In the genomic region with DNA sequence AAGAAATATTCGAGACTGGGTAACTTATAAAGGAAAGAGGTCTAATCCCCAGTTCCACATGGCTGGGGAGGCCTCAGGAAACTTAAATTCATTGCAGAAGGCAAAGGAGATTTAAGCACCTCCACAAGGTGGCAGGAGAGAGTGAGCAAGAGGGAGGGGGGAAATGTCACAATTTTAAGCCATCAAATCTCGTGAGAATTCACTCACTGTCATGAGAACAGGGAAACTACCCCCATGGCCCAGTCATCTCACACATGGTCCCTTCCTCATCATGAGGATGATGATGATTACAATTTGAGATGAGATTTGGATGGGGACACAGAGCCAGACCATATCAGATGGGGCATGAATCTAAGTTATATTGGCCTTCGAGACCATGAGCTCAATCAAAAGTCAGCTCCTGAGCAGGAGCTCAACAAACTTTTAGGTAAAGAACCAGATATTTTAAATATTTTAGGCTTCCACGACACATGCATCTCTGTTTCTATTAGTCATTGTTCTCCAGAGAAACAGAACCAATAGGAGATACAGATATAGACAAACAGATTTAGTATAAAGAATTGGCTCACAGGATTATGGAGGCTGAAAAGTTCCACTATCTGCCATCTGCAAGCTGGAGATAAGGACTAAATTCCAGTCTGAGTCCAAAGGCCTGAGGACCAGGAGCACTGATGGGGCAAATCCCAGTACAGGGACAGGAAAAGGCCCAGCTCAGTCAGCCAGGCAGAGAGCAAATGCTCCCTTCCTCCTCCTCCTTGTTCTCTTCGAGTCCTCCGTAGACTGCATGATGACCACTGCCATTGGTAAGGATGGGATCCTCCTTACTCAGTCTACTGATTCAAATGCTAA, we compare ENCODE assay signal across 8 cellular contexts. TPM values are rescaled to one million over a fixed set of nuclear protein-coding genes. Genes with fewer than 3 reads are reported as not detected.
DNase-seq lines count a peak whose midpoint lies in the region; ATAC-seq and TF ChIP-seq lines count a peak whose summit lies in the region.

No MANE protein-coding gene starts in this region.

- 85% methylated on average over 6 of the region's 6 CpGs for WGBS in SK-N-SH (ENCODE audit: low lambda C conversion rate)
- 72 to 82% (median 75%) methylated on average over 6 of the region's 6 CpGs for WGBS in stomach, 5 donors

- no peaks in the 10 kb centered on the region for H3K9me3 ChIP-seq in SK-N-SH
- H3K9me3 ChIP-seq in stomach = no peaks in the 10 kb centered on the region

- H3K9me2 ChIP-seq in SK-N-SH = no peaks in the 10 kb centered on the region

- POLR2A ChIA-PET in SK-N-SH (lab: Yijun Ruan, JAX) = no interaction called here

- DNase-seq in SK-N-SH = no peak
- DNase-seq in NCI-H69 (lab: John Stamatoyannopoulos, UW) = peak; percentile 79
- peak; percentile 13 for DNase-seq in activated effector memory CD4-positive, alpha-beta T cell treated with Interleukin-2 at 50 U/mL for 16 hours
- DNase-seq in kidney tubule cell (ENCODE audit: low spot score) = peak; percentile 36
- no peak for DNase-seq in stomach
- no peak for DNase-seq in NCI-H1105 (lab: John Stamatoyannopoulos, UW)
- DNase-seq in islet precursor cell = no peak

- H3K27ac ChIP-seq in SK-N-SH (ENCODE audit: low read depth in 2 of 2, low read length in 1 of 2) (no peak overlapping the region), stomach (peak overlapping the region in 2 of 5 donors; percentile 2 to 20)

- peaks cover 4% of the 10 kb centered on the region for H3F3A ChIP-seq in SK-N-SH (replicated peaks; ENCODE audit: insufficient read depth)

- TF ChIP-seq POLR2A in stomach (IDR thresholded peaks at IDR 0.05) = no peak

- CTCF ChIA-PET in SK-N-SH (lab: Yijun Ruan, JAX) = interaction anchor here (0.6 to 3.1 kb wide), 7 partner anchors 15 to 240 kb away, joined by 3 to 17 read pairs (median 3); no protein-coding TSS in a partner anchor

- H3K9ac ChIP-seq in SK-N-SH = no peak overlapping the region

- H3K4me1 ChIP-seq in SK-N-SH (ENCODE audit: control insufficient read depth in 1 of 2, insufficient read depth in 2 of 2, low read depth in 1 of 2, low read length in 1 of 2) (peaks cover 0 to 5% of the 10 kb centered on the region in 2 experiments; a peak in 2 of 4 replicates), stomach (peaks cover 11 to 76% (median 45%) of the 10 kb centered on the region in 4 donors)

- no peaks in the 10 kb centered on the region for H3K36me3 ChIP-seq in SK-N-SH (replicated peaks in 1 of 2; ENCODE audit: control insufficient read depth in 1 of 2, insufficient read depth in 2 of 2, low read length in 1 of 2)
- H3K36me3 ChIP-seq in stomach = peaks cover 11 to 22% (median 18%) of the 10 kb centered on the region in 4 donors

- no peaks in the 10 kb centered on the region for H3K27me3 ChIP-seq in SK-N-SH (ENCODE audit: insufficient read depth)
- no peaks in the 10 kb centered on the region for H3K27me3 ChIP-seq in stomach

- TF ChIP-seq EP300 in SK-N-SH (IDR thresholded peaks at IDR 0.05; ENCODE audit: borderline replicate concordance in 1 of 2, low read depth in 1 of 2, low read length in 1 of 2) = no peak
- TF ChIP-seq EP300 in stomach (IDR thresholded peaks at IDR 0.05) = no peak

- H3K4me3 ChIP-seq in SK-N-SH (ENCODE audit: low read depth in 2 of 2, low read length in 1 of 2) = no peak overlapping the region
- no peak overlapping the region for H3K4me3 ChIP-seq in stomach

- TF ChIP-seq CTCF in SK-N-SH (IDR thresholded peaks at IDR 0.05) (peak; percentile 55), stomach (IDR thresholded peaks at IDR 0.05) (peak in 5 of 7 experiments; percentile 8 to 44 (median 30))

- intact Hi-C loops in stomach (cut with DNase I; ENCODE audit: low total_unique reads) = no loop called here

- peak; percentile 40; the same call in 1 of the 2 replicates for TF ChIP-seq RAD21 in SK-N-SH (IDR thresholded peaks at IDR 0.05; ENCODE audit: low read length)

- no peaks in the 10 kb centered on the region for H3K79me2 ChIP-seq in SK-N-SH (ENCODE audit: insufficient read depth)

- H4K20me1 ChIP-seq in SK-N-SH (ENCODE audit: insufficient read depth) = no peaks in the 10 kb centered on the region

- H2AFZ ChIP-seq in SK-N-SH (ENCODE audit: low read depth) = no peak overlapping the region

- H3K4me2 ChIP-seq in SK-N-SH = no peak overlapping the region

- no peak; the same call in 2 of the 3 replicates for ATAC-seq in SK-N-SH treated with all-trans-retinoic acid at 6 μM for 48 hours

TF ChIP-seq in SK-N-SH, 30 proteins besides CTCF, POLR2A, EP300 and RAD21:
- TF ChIP-seq, protein P1, sequence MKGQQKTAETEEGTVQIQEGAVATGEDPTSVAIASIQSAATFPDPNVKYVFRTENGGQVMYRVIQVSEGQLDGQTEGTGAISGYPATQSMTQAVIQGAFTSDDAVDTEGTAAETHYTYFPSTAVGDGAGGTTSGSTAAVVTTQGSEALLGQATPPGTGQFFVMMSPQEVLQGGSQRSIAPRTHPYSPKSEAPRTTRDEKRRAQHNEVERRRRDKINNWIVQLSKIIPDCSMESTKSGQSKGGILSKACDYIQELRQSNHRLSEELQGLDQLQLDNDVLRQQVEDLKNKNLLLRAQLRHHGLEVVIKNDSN (IDR thresholded peaks at IDR 0.05; ENCODE audit: borderline replicate concordance, low read depth) = no peak
- TF ChIP-seq SMC3 (IDR thresholded peaks at IDR 0.05; ENCODE audit: low read depth, low read length) = peak; percentile 32; the same call in 1 of the 2 replicates

TF ChIP-seq in SK-N-SH treated with all-trans-retinoic acid at 6 μM for 48 hours, 23 proteins besides CTCF, POLR2A, EP300 and RAD21:
- TF ChIP-seq, protein P2, sequence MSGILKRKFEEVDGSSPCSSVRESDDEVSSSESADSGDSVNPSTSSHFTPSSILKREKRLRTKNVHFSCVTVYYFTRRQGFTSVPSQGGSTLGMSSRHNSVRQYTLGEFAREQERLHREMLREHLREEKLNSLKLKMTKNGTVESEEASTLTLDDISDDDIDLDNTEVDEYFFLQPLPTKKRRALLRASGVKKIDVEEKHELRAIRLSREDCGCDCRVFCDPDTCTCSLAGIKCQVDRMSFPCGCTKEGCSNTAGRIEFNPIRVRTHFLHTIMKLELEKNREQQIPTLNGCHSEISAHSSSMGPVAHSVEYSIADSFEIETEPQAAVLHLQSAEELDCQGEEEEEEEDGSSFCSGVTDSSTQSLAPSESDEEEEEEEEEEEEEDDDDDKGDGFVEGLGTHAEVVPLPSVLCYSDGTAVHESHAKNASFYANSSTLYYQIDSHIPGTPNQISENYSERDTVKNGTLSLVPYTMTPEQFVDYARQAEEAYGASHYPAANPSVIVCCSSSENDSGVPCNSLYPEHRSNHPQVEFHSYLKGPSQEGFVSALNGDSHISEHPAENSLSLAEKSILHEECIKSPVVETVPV (CRISPR knock-in tag; IDR thresholded peaks at IDR 0.05) = no peak
- TF ChIP-seq PPARA (CRISPR knock-in tag; IDR thresholded peaks at IDR 0.05; ENCODE audit: borderline replicate concordance) (no peak), ZNF70 (CRISPR knock-in tag; IDR thresholded peaks at IDR 0.05) (no peak), BACH2 (CRISPR knock-in tag; IDR thresholded peaks at IDR 0.05; ENCODE audit: borderline replicate concordance) (no peak), ZNF8 (CRISPR knock-in tag; IDR thresholded peaks at IDR 0.05) (no peak), ESRRG (CRISPR knock-in tag; IDR thresholded peaks at IDR 0.05) (no peak)
- TF ChIP-seq, protein P3, sequence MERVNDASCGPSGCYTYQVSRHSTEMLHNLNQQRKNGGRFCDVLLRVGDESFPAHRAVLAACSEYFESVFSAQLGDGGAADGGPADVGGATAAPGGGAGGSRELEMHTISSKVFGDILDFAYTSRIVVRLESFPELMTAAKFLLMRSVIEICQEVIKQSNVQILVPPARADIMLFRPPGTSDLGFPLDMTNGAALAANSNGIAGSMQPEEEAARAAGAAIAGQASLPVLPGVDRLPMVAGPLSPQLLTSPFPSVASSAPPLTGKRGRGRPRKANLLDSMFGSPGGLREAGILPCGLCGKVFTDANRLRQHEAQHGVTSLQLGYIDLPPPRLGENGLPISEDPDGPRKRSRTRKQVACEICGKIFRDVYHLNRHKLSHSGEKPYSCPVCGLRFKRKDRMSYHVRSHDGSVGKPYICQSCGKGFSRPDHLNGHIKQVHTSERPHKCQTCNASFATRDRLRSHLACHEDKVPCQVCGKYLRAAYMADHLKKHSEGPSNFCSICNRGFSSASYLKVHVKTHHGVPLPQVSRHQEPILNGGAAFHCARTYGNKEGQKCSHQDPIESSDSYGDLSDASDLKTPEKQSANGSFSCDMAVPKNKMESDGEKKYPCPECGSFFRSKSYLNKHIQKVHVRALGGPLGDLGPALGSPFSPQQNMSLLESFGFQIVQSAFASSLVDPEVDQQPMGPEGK (CRISPR knock-in tag; IDR thresholded peaks at IDR 0.05; ENCODE audit: borderline replicate concordance) = no peak
- TF ChIP-seq, protein P4, sequence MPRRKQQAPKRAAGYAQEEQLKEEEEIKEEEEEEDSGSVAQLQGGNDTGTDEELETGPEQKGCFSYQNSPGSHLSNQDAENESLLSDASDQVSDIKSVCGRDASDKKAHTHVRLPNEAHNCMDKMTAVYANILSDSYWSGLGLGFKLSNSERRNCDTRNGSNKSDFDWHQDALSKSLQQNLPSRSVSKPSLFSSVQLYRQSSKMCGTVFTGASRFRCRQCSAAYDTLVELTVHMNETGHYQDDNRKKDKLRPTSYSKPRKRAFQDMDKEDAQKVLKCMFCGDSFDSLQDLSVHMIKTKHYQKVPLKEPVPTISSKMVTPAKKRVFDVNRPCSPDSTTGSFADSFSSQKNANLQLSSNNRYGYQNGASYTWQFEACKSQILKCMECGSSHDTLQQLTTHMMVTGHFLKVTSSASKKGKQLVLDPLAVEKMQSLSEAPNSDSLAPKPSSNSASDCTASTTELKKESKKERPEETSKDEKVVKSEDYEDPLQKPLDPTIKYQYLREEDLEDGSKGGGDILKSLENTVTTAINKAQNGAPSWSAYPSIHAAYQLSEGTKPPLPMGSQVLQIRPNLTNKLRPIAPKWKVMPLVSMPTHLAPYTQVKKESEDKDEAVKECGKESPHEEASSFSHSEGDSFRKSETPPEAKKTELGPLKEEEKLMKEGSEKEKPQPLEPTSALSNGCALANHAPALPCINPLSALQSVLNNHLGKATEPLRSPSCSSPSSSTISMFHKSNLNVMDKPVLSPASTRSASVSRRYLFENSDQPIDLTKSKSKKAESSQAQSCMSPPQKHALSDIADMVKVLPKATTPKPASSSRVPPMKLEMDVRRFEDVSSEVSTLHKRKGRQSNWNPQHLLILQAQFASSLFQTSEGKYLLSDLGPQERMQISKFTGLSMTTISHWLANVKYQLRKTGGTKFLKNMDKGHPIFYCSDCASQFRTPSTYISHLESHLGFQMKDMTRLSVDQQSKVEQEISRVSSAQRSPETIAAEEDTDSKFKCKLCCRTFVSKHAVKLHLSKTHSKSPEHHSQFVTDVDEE (CRISPR knock-in tag; IDR thresholded peaks at IDR 0.05) = no peak

RNA-seq across cellular contexts. Expression of a gene that starts 24.9 kb away (rescaled TPM):
- polyA plus RNA-seq in SK-N-SH (2012; rRNA removed) (17.2 and 21.2 TPM in 2 replicates), stomach (10 to 100 TPM; 24.1 to 32.9 (median 28.9) TPM)
- 10.3 and 13.6 TPM in 2 replicates for polyA plus RNA-seq in SK-N-SH (2012; cell fraction: cytosol; rRNA removed)
- 30.7 and 41.6 TPM in 2 replicates for polyA plus RNA-seq in SK-N-SH (2012; cell fraction: nucleus; rRNA removed)
- total RNA-seq in stomach = 100 to 1,000 TPM in 2 of 5 donors, 10 to 100 TPM in 3; 54.3 to 122 (median 87.9) TPM

Comparison
In these comparisons a context has a peak if more than half of its experiments do, and no peak if none do; other contexts are left out.
1. DNase-seq: peak in NCI-H69 (single experiment), activated effector memory CD4-positive, alpha-beta T cell treated with Interleukin-2 at 50 U/mL for 16 hours (single experiment) and kidney tubule cell (single experiment); none in SK-N-SH (single experiment), stomach (single experiment), NCI-H1105 (single experiment) and islet precursor cell (single experiment).